2 cellular contexts compared by ENCODE assay signal in the genomic region with DNA sequence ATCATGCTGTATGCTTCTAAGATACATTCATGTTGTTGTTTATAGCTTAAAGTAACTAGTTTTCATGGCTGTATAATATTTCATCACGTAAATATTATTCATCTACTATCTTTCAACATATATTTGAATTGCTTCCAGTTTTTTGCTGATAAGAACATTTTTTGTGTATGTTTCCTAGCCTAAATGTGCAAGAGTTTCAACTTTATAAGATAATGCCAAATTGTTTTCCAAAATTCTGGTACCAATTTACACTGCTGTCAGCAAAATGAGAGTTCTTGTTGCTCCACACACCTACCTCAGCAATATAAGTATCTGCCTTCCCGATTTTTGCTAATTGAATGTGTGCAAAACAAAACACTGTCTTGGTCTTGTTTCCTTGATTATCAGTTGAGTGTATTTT.
TF ChIP-seq lines count a peak whose summit lies in the region.

No MANE protein-coding gene starts in this region.

TF ChIP-seq in HepG2, 621 proteins besides CTCF, POLR2A, EP300 and RAD21 (continued from another document):
- TF ChIP-seq GATA4 (IDR thresholded peaks at IDR 0.05; ENCODE audit: borderline replicate concordance, low read depth) = no peak
- no peak for TF ChIP-seq MZF1 (CRISPR knock-in tag; IDR thresholded peaks at IDR 0.05; ENCODE audit: borderline replicate concordance)
- TF ChIP-seq, protein P1, sequence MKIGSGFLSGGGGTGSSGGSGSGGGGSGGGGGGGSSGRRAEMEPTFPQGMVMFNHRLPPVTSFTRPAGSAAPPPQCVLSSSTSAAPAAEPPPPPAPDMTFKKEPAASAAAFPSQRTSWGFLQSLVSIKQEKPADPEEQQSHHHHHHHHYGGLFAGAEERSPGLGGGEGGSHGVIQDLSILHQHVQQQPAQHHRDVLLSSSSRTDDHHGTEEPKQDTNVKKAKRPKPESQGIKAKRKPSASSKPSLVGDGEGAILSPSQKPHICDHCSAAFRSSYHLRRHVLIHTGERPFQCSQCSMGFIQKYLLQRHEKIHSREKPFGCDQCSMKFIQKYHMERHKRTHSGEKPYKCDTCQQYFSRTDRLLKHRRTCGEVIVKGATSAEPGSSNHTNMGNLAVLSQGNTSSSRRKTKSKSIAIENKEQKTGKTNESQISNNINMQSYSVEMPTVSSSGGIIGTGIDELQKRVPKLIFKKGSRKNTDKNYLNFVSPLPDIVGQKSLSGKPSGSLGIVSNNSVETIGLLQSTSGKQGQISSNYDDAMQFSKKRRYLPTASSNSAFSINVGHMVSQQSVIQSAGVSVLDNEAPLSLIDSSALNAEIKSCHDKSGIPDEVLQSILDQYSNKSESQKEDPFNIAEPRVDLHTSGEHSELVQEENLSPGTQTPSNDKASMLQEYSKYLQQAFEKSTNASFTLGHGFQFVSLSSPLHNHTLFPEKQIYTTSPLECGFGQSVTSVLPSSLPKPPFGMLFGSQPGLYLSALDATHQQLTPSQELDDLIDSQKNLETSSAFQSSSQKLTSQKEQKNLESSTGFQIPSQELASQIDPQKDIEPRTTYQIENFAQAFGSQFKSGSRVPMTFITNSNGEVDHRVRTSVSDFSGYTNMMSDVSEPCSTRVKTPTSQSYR (CRISPR knock-in tag; IDR thresholded peaks at IDR 0.05; ENCODE audit: borderline replicate concordance) = no peak
- no peak for TF ChIP-seq NR3C1 (CRISPR knock-in tag; IDR thresholded peaks at IDR 0.05)
- no peak for TF ChIP-seq CEBPG (CRISPR knock-in tag; IDR thresholded peaks at IDR 0.05)
- TF ChIP-seq ZSCAN9 (CRISPR knock-in tag; IDR thresholded peaks at IDR 0.05; ENCODE audit: borderline replicate concordance) = no peak
- no peak for TF ChIP-seq ZNF546 (CRISPR knock-in tag; conservative IDR thresholded peaks at IDR 0.05)
- no peak for TF ChIP-seq ZNF839 (CRISPR knock-in tag; IDR thresholded peaks at IDR 0.05; ENCODE audit: borderline replicate concordance)
- TF ChIP-seq MAFF (IDR thresholded peaks at IDR 0.05; ENCODE audit: low read depth, low read length) = peak; percentile 68
- TF ChIP-seq MAFK (conservative IDR thresholded peaks at IDR 0.05 in 1 of 2, IDR thresholded peaks at IDR 0.05 in 1 of 2; ENCODE audit: low read length in 2 of 2) = peak; percentile 44 to 73

TF ChIP-seq in K562, 482 proteins besides CTCF, POLR2A, EP300 and RAD21 (continued from another document):
- TF ChIP-seq MAFG (tag; conservative IDR thresholded peaks at IDR 0.05) (0 out of 2 replicates have a peak, but pooled peaks have one; percentile 33), ZBTB8A (IDR thresholded peaks at IDR 0.05; ENCODE audit: partially characterized antibody) (no peak), ZNF699 (CRISPR knock-in tag; IDR thresholded peaks at IDR 0.05; ENCODE audit: insufficient replicate concordance) (no peak), ZFX (CRISPR knock-in tag; IDR thresholded peaks at IDR 0.05) (no peak), C11orf30 (IDR thresholded peaks at IDR 0.05; ENCODE audit: low read depth) (peak; percentile 51; the same call in 1 of the 2 replicates), ZNF146 (CRISPR knock-in tag; IDR thresholded peaks at IDR 0.05; ENCODE audit: unreplicated experiment) (peak; percentile 35), TRIM28 (IDR thresholded peaks at IDR 0.05) (no peak)
- TF ChIP-seq, protein P2, sequence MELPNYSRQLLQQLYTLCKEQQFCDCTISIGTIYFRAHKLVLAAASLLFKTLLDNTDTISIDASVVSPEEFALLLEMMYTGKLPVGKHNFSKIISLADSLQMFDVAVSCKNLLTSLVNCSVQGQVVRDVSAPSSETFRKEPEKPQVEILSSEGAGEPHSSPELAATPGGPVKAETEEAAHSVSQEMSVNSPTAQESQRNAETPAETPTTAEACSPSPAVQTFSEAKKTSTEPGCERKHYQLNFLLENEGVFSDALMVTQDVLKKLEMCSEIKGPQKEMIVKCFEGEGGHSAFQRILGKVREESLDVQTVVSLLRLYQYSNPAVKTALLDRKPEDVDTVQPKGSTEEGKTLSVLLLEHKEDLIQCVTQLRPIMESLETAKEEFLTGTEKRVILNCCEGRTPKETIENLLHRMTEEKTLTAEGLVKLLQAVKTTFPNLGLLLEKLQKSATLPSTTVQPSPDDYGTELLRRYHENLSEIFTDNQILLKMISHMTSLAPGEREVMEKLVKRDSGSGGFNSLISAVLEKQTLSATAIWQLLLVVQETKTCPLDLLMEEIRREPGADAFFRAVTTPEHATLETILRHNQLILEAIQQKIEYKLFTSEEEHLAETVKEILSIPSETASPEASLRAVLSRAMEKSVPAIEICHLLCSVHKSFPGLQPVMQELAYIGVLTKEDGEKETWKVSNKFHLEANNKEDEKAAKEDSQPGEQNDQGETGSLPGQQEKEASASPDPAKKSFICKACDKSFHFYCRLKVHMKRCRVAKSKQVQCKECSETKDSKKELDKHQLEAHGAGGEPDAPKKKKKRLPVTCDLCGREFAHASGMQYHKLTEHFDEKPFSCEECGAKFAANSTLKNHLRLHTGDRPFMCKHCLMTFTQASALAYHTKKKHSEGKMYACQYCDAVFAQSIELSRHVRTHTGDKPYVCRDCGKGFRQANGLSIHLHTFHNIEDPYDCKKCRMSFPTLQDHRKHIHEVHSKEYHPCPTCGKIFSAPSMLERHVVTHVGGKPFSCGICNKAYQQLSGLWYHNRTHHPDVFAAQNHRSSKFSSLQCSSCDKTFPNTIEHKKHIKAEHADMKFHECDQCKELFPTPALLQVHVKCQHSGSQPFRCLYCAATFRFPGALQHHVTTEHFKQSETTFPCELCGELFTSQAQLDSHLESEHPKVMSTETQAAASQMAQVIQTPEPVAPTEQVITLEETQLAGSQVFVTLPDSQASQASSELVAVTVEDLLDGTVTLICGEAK (IDR thresholded peaks at IDR 0.05) = no peak
- TF ChIP-seq, protein P2 (CRISPR knock-in tag; IDR thresholded peaks at IDR 0.05) = no peak
